ENCODE assay signal across 18 cellular contexts in the genomic region with DNA sequence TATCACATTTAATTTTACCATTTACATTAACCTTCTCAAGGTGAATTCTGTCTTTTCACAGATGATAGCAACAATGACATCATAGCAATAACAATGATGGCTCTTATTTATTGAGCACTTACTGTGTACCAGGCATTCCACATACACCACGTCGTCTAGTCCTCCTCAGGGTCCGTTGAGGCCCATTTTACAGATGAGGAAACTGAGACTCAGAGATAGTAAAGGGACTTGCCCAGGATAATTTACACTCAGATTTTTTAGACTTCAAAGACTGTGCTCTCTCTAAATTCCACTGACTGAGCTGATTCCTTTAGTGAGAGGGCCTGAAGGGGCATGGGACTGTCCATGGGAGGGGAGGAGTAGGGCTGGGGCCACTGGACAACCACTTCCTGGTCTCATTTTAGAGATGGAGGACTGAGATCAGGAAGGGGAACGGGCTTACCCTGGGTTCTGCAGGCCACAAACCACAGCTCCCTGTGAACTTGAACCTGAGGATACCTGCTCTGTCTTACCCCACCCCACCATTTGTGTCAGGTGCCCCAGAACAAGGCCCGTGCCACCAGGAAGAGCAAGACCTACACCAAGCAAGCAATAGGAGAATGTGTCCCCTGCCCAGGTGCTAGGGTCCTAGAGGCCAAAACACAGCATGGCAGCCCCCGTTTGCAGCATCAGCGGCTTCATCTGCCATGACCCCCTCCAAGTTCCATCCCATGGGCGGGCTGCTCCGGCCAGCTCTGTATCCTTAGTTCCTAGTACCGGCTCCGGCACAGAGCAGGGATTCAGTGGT.
A peak's percentile ranks its signal among the peaks of the same experiment; 100 is the strongest.
DNase-seq lines count a peak whose midpoint lies in the region; ATAC-seq and TF ChIP-seq lines count a peak whose summit lies in the region.
"Had no signal": no experiment of that assay in that cellular context is flagged by ENCODE, and none has a peak within 500 bp of the region (broad histone marks: within the 10 kb centered on the region; RNA-seq: fewer than 3 reads in every experiment).

No MANE protein-coding gene starts in this region.

- H3K9me3 ChIP-seq in adrenal gland (replicated peaks in 1 of 3) (no peaks in the 10 kb centered on the region), lower lobe of right lung (no peaks in the 10 kb centered on the region), stomach (no peaks in the 10 kb centered on the region)
- H3K9me3 ChIP-seq: left lung, MG63 had no signal

- H3K36me3 Mint-ChIP-seq in activated CD4-positive, alpha-beta T cell treated with anti-CD3 and anti-CD28 coated beads, Interleukin-2, amount 10 ng/mL, durations not matched to agents 7 days and 5 days (ENCODE audit: low read depth): no peaks in the 10 kb centered on the region

- H3K27ac Mint-ChIP-seq in activated CD4-positive, alpha-beta T cell treated with anti-CD3 and anti-CD28 coated beads, Interleukin-2, amount 10 ng/mL, durations not matched to agents 7 days and 5 days: peak overlapping the region; percentile 47
- H3K27ac Mint-ChIP-seq: activated T-cell treated with anti-CD3 and anti-CD28 coated beads, Interleukin-2, amount 50 U/mL, for 72 hours; dendritic cell treated with granulocyte-macrophage colony-stimulating factor and Interleukin-4, amounts not matched to agents 40 ng/mL and 50 ng/mL, for 4 days had no signal

- H3K4me1 ChIP-seq in adrenal gland (replicated peaks in 1 of 2): peaks cover 15 to 47% of the 10 kb centered on the region in 2 donors
- H3K4me1 ChIP-seq in lower lobe of right lung: peaks cover 36% of the 10 kb centered on the region
- H3K4me1 ChIP-seq in stomach: peaks cover 25 to 72% (median 53%) of the 10 kb centered on the region in 4 donors

- CTCF ChIA-PET in activated CD4-positive, alpha-beta T cell treated with anti-CD3 and anti-CD28 coated beads, Interleukin-2, amount 10 ng/mL, durations not matched to agents 7 days and 5 days (lab: Charles Lee): interaction anchor here (1.2 to 1.8 kb wide), 4 partner anchors 15 to 41 kb away, joined by 3 to 6 read pairs (median 4); no protein-coding TSS in a partner anchor

- H3K27me3 Mint-ChIP-seq in activated CD4-positive, alpha-beta T cell treated with anti-CD3 and anti-CD28 coated beads, Interleukin-2, amount 10 ng/mL, durations not matched to agents 7 days and 5 days: no peaks in the 10 kb centered on the region

- ATAC-seq in lower lobe of right lung: no peak
- ATAC-seq in HG03378 (IDR thresholded peaks at IDR 0.05; ENCODE audit: unreplicated experiment): no peak
- ATAC-seq in HG03354 (IDR thresholded peaks at IDR 0.05; ENCODE audit: poor library complexity, severe bottlenecking, unreplicated experiment): no peak
- no peak for ATAC-seq in GM18498 (IDR thresholded peaks at IDR 0.05; ENCODE audit: unreplicated experiment)
- ATAC-seq: activated T-cell treated with anti-CD3 and anti-CD28 coated beads, Interleukin-2, amount 50 U/mL, for 72 hours had no signal

- H3K4me1 Mint-ChIP-seq in activated CD4-positive, alpha-beta T cell treated with anti-CD3 and anti-CD28 coated beads, Interleukin-2, amount 10 ng/mL, durations not matched to agents 7 days and 5 days: peaks cover 19% of the 10 kb centered on the region

- H3K4me3 Mint-ChIP-seq in activated CD4-positive, alpha-beta T cell treated with anti-CD3 and anti-CD28 coated beads, Interleukin-2, amount 10 ng/mL, durations not matched to agents 7 days and 5 days: no peak overlapping the region
- H3K4me3 Mint-ChIP-seq: activated T-cell treated with anti-CD3 and anti-CD28 coated beads, Interleukin-2, amount 50 U/mL, for 72 hours; dendritic cell treated with granulocyte-macrophage colony-stimulating factor and Interleukin-4, amounts not matched to agents 40 ng/mL and 50 ng/mL, for 4 days; nephron had no signal

- H3K9me3 Mint-ChIP-seq in activated CD4-positive, alpha-beta T cell treated with anti-CD3 and anti-CD28 coated beads, Interleukin-2, amount 10 ng/mL, durations not matched to agents 7 days and 5 days: no peaks in the 10 kb centered on the region
- H3K9me3 Mint-ChIP-seq: activated T-cell treated with anti-CD3 and anti-CD28 coated beads, Interleukin-2, amount 50 U/mL, for 72 hours; dendritic cell treated with granulocyte-macrophage colony-stimulating factor and Interleukin-4, amounts not matched to agents 40 ng/mL and 50 ng/mL, for 4 days; nephron had no signal

- H3K4me3 ChIP-seq in adrenal gland: no peak overlapping the region
- no peak overlapping the region for H3K4me3 ChIP-seq in lower lobe of right lung
- H3K4me3 ChIP-seq in stomach: no peak overlapping the region
- H3K4me3 ChIP-seq: left lung, MG63 had no signal

- POLR2A ChIA-PET in activated CD4-positive, alpha-beta T cell treated with anti-CD3 and anti-CD28 coated beads, Interleukin-2, amount 10 ng/mL, durations not matched to agents 7 days and 5 days (lab: Charles Lee): no interaction called here

- H3K27me3 ChIP-seq in adrenal gland (no peaks in the 10 kb centered on the region), lower lobe of right lung (ENCODE audit: low read depth) (no peaks in the 10 kb centered on the region), stomach (no peaks in the 10 kb centered on the region)
- H3K27me3 ChIP-seq: left lung, MG63 had no signal

- no peak for TF ChIP-seq POLR2A in adrenal gland (IDR thresholded peaks at IDR 0.05)
- TF ChIP-seq POLR2A in stomach (IDR thresholded peaks at IDR 0.05): no peak

- no peak for TF ChIP-seq EP300 in stomach (IDR thresholded peaks at IDR 0.05)

- intact Hi-C loops in adrenal gland (cut with DNase I) (no loop called here), lower lobe of right lung (cut with DNase I) (no loop called here), stomach (cut with DNase I; ENCODE audit: low total_unique reads) (no loop called here)

- no peak for TF ChIP-seq CTCF in adrenal gland (IDR thresholded peaks at IDR 0.05)
- no peak for TF ChIP-seq CTCF in lower lobe of right lung (IDR thresholded peaks at IDR 0.05)
- TF ChIP-seq CTCF in stomach (IDR thresholded peaks at IDR 0.05): no peak

- WGBS in adrenal gland, 4 donors: 88 to 94% (median 90%) methylated on average over 10 to 11 of the region's 11 CpGs
- 84 to 92% (median 89%) methylated on average over 10 to 11 of the region's 11 CpGs for WGBS in stomach, 5 donors

- DNase-seq in activated CD4-positive, alpha-beta T cell treated with anti-CD3 and anti-CD28 coated beads, Interleukin-2, amount 10 ng/mL, durations not matched to agents 7 days and 5 days: no peak
- no peak for DNase-seq in activated CD4-positive, alpha-beta T cell treated with anti-CD3 and anti-CD28 coated beads for 1 hour
- no peak for DNase-seq in adrenal gland
- no peak for DNase-seq in lower lobe of right lung
- DNase-seq in stomach: no peak
- DNase-seq: activated CD4-positive, CD25-positive, alpha-beta regulatory T cell treated with anti-CD3 and anti-CD28 coated beads, Interleukin-2, amount 50 U/mL, for 72 hours; activated T-cell treated with anti-CD3 and anti-CD28 coated beads, Interleukin-2, amount 50 U/mL, for 72 hours; GOT3; NCI-H748 treated with DMSO at 0.1 percent for 48 hours; RPMI8226; stimulated activated CD4-positive, alpha-beta T cell treated with anti-CD3 and anti-CD28 coated beads, Interleukin-4, amount 100 ng/mL, for 24 hours had no signal

- peak overlapping the region in 4 of 5 donors; percentile 51 to 88 (median 63) for H3K27ac ChIP-seq in adrenal gland
- peak overlapping the region; percentile 14 for H3K27ac ChIP-seq in lower lobe of right lung
- peak overlapping the region; percentile 2 to 81 (median 78) for H3K27ac ChIP-seq in stomach
- H3K27ac ChIP-seq: left lung had no signal

- H3K36me3 ChIP-seq in adrenal gland (replicated peaks in 1 of 2) (no peaks in the 10 kb centered on the region), lower lobe of right lung (no peaks in the 10 kb centered on the region), stomach (no peaks in the 10 kb centered on the region)
- H3K36me3 ChIP-seq: left lung, MG63 had no signal

Comparison
In these comparisons a context has a peak if more than half of its experiments do, and no peak if none do; other contexts are left out.
1. H3K27ac ChIP-seq: peak in every context shown above with its lines; median percentile 78 in stomach; 63 in adrenal gland; 14 in lower lobe of right lung.